12 cellular contexts compared by ENCODE assay signal in the genomic region with DNA sequence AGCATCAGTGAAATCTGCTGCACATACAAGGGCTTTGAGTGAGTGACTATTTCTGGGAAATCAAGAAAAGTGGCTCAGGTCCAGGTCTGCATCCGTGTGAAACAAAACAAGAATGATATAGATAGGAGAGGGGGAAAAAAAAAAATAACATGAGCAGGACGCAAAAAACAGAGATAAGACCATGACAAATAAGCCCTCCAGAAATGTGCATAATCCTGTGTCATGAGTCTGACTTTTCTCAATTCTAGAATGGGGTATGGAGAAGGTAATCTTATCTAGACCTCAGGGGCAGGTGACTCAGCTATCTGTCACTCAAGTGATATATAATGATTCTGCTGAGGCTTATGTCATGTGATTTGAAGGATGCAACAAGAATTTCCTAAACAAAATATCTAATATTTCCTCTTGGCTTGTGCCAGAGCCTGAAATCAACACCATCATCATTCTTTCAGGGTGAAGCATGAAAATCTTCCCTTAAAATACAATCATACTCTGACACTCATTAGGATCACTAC.
A peak's percentile ranks its signal among the peaks of the same experiment; 100 is the strongest.
DNase-seq lines count a peak whose midpoint lies in the region; ATAC-seq, FAIRE-seq and TF ChIP-seq lines count a peak whose summit lies in the region.
"Had no signal": no experiment of that assay in that cellular context is flagged by ENCODE, and none has a peak within 500 bp of the region (broad histone marks: within the 10 kb centered on the region; RNA-seq: fewer than 3 reads in every experiment).

No MANE protein-coding gene starts in this region.

- no peaks in the 10 kb centered on the region for H4K20me1 ChIP-seq in Karpas-422 (ENCODE audit: insufficient read depth, low read depth, low read length)
- no peaks in the 10 kb centered on the region for H4K20me1 ChIP-seq in K562 (replicated peaks; ENCODE audit: control insufficient read depth, insufficient read depth, low read length)

- H3K9me3 Mint-ChIP-seq in activated CD4-positive, alpha-beta memory T cell treated with anti-CD3 and anti-CD28 coated beads for 36 hours: no peaks in the 10 kb centered on the region
- H3K9me3 Mint-ChIP-seq: activated naive CD4-positive, alpha-beta T cell treated with anti-CD3 and anti-CD28 coated beads, Interleukin-2, amount 10 ng/mL, durations not matched to agents 7 days and 5 days; stimulated activated memory B cell treated with anti-CD40 and anti-IgM and Interleukin-4, amounts not matched to agents 10 μg/mL and 1 μg/mL and 100 μg/mL, for 72 hours had no signal

- peaks cover 9% of the 10 kb centered on the region for H3K27me3 Mint-ChIP-seq in activated CD4-positive, alpha-beta memory T cell treated with anti-CD3 and anti-CD28 coated beads for 36 hours

- H3K9ac ChIP-seq in Karpas-422 (ENCODE audit: low read length): no peak overlapping the region
- no peak overlapping the region for H3K9ac ChIP-seq in K562 (ENCODE audit: insufficient read depth in 1 of 2, low read depth in 2 of 2, low read length in 2 of 2)
- H3K9ac ChIP-seq in mesendoderm (ENCODE audit: low read length): no peak overlapping the region

- intact Hi-C loops in K562 (cut with micrococcal nuclease): loop anchor here (5.0 kb wide), 1 partner anchor 111 kb away; no protein-coding TSS in a partner anchor
- intact Hi-C loops in activated CD4-positive, alpha-beta memory T cell treated with anti-CD3 and anti-CD28 coated beads for 36 hours (cut with micrococcal nuclease): loop anchor here (10.0 kb wide), 1 partner anchor 47 kb away; no protein-coding TSS in a partner anchor

- no peaks in the 10 kb centered on the region for H3K36me3 ChIP-seq in Karpas-422 (ENCODE audit: insufficient read depth, low read length)
- no peaks in the 10 kb centered on the region for H3K36me3 ChIP-seq in K562 (ENCODE audit: control insufficient read depth, insufficient read depth, low read length)
- H3K36me3 ChIP-seq in mesendoderm (ENCODE audit: control insufficient read depth, insufficient read depth, low read length): no peaks in the 10 kb centered on the region

- H3K4ac ChIP-seq in mesendoderm (ENCODE audit: low read depth, low read length): no peak overlapping the region

- H3K4me1 ChIP-seq in Karpas-422 (ENCODE audit: low read length) (peaks cover 11% of the 10 kb centered on the region), K562 (replicated peaks in 1 of 2; ENCODE audit: control insufficient read depth in 2 of 2, insufficient read depth in 2 of 2, low read length in 2 of 2) (peaks cover 0 to 20% of the 10 kb centered on the region in 2 experiments; a peak in 3 of 5 replicates), mesendoderm (ENCODE audit: control insufficient read depth, low read depth, low read length) (peaks cover 6% of the 10 kb centered on the region)

- TF ChIP-seq CTCF in K562 (IDR thresholded peaks at IDR 0.05 in 2 of 3, conservative IDR thresholded peaks at IDR 0.05 in 1 of 3; ENCODE audit: insufficient read depth in 2 of 3, low read depth in 1 of 3, low read length in 3 of 3): no peak

- 0% methylated on average over 2 of the region's 2 CpGs for WGBS in K562 (ENCODE audit: insufficient coverage, low coverage, missing lambda C conversion rate)
- no CpG with 5 or more reads among the region's 2 CpGs for WGBS in mesendoderm (ENCODE audit: extremely low coverage, insufficient coverage, low lambda C conversion rate)

- H3K79me2 ChIP-seq in Karpas-422 (ENCODE audit: low read length) (no peaks in the 10 kb centered on the region), K562 (ENCODE audit: control insufficient read depth, insufficient read depth, low read length) (no peaks in the 10 kb centered on the region), mesendoderm (ENCODE audit: control insufficient read depth, insufficient read depth, low read length) (no peaks in the 10 kb centered on the region)

- H3K9me2 ChIP-seq in Karpas-422 (replicated peaks; ENCODE audit: insufficient read depth, low read length): no peaks in the 10 kb centered on the region

- no peak overlapping the region for H4K8ac ChIP-seq in mesendoderm (ENCODE audit: low read depth, low read length)

- no peak overlapping the region for H3K4me3 Mint-ChIP-seq in activated CD4-positive, alpha-beta memory T cell treated with anti-CD3 and anti-CD28 coated beads for 36 hours
- H3K4me3 Mint-ChIP-seq: activated naive CD4-positive, alpha-beta T cell treated with anti-CD3 and anti-CD28 coated beads, Interleukin-2, amount 10 ng/mL, durations not matched to agents 7 days and 5 days; stimulated activated memory B cell treated with anti-CD40 and anti-IgM and Interleukin-4, amounts not matched to agents 10 μg/mL and 1 μg/mL and 100 μg/mL, for 72 hours had no signal

- DNase-seq in EH (ENCODE audit: low read depth) (peak; percentile 76), Karpas-422 (no peak), K562 (ENCODE audit: extremely low read depth in 1 of 4, low spot score in 3 of 4) (peak; percentile 32 to 77 (median 52)), mesendoderm (no peak), epidermal melanocyte (ENCODE audit: insufficient read length, low spot score) (no peak), NCI-H2029 treated with DMSO at 0.1 percent for 48 hours (lab: John Stamatoyannopoulos, UW) (no peak)
- no peak for DNase-seq in activated CD4-positive, alpha-beta memory T cell treated with anti-CD3 and anti-CD28 coated beads for 36 hours
- DNase-seq: activated naive CD4-positive, alpha-beta T cell treated with anti-CD3 and anti-CD28 coated beads, Interleukin-2, amount 10 ng/mL, durations not matched to agents 7 days and 5 days; DMS 273 treated with DMSO at 0.1 percent for 48 hours had no signal

- no TSS peak for BruUV-seq in K562 (replicated peaks; lab: Mats Ljungman, UMichigan)

- H2BK120ac ChIP-seq in mesendoderm (ENCODE audit: low read depth, low read length): no peak overlapping the region

- H3K18ac ChIP-seq in mesendoderm (ENCODE audit: low read length): peak overlapping the region; percentile 6

- POLR2A ChIA-PET in K562 (lab: Yijun Ruan, JAX): interaction anchor here (0.6 kb wide), 1 partner anchor 130 kb away, joined by 3 read pairs; no protein-coding TSS in a partner anchor
- POLR2A ChIA-PET in activated CD4-positive, alpha-beta memory T cell treated with anti-CD3 and anti-CD28 coated beads for 36 hours (lab: Charles Lee): interaction anchor here (0.6 kb wide), 1 partner anchor 92 kb away, joined by 4 read pairs; no protein-coding TSS in a partner anchor

- no peak overlapping the region for H3K23ac ChIP-seq in mesendoderm (ENCODE audit: low read length)

- TF ChIP-seq RAD21 in K562 (CRISPR knock-in tag; conservative IDR thresholded peaks at IDR 0.05 in 1 of 2, IDR thresholded peaks at IDR 0.05 in 1 of 2): no peak; a peak in 2 of 4 replicates

- H3K56ac ChIP-seq in mesendoderm (ENCODE audit: low read length): no peak overlapping the region

- no peaks in the 10 kb centered on the region for H3K9me1 ChIP-seq in K562 (ENCODE audit: control insufficient read depth, insufficient read depth, low read length)

- in situ Hi-C loops in K562 (cut with MboI): no loop called here

- H3K27ac Mint-ChIP-seq in activated CD4-positive, alpha-beta memory T cell treated with anti-CD3 and anti-CD28 coated beads for 36 hours: no peak overlapping the region
- H3K27ac Mint-ChIP-seq: activated naive CD4-positive, alpha-beta T cell treated with anti-CD3 and anti-CD28 coated beads, Interleukin-2, amount 10 ng/mL, durations not matched to agents 7 days and 5 days; stimulated activated memory B cell treated with anti-CD40 and anti-IgM and Interleukin-4, amounts not matched to agents 10 μg/mL and 1 μg/mL and 100 μg/mL, for 72 hours had no signal

- ATAC-seq in K562 (peak; percentile 77), GM19455 (IDR thresholded peaks at IDR 0.05; ENCODE audit: unreplicated experiment) (no peak)
- ATAC-seq: stimulated activated memory B cell treated with anti-CD40 and anti-IgM and Interleukin-4, amounts not matched to agents 10 μg/mL and 1 μg/mL and 100 μg/mL, for 72 hours had no signal

- no peak overlapping the region for H2AK5ac ChIP-seq in mesendoderm (ENCODE audit: low read length)

- H3K27ac ChIP-seq in Karpas-422 (ENCODE audit: low read length): no peak overlapping the region
- H3K27ac ChIP-seq in K562 (ENCODE audit: extremely low read depth, low read depth, low read length): no peak overlapping the region; the same call in 2 of the 3 replicates
- no peak overlapping the region for H3K27ac ChIP-seq in mesendoderm (ENCODE audit: low read depth, low read length)
- H3K27ac ChIP-seq: skin epidermis had no signal

- no peaks in the 10 kb centered on the region for H3K9me3 ChIP-seq in Karpas-422 (ENCODE audit: low read length)
- no peaks in the 10 kb centered on the region for H3K9me3 ChIP-seq in K562 (replicated peaks; ENCODE audit: control insufficient read depth, insufficient read depth, low read depth, low read length)

- no peaks in the 10 kb centered on the region for H3K36me3 Mint-ChIP-seq in activated CD4-positive, alpha-beta memory T cell treated with anti-CD3 and anti-CD28 coated beads for 36 hours
- H3K36me3 Mint-ChIP-seq: activated naive CD4-positive, alpha-beta T cell treated with anti-CD3 and anti-CD28 coated beads, Interleukin-2, amount 10 ng/mL, durations not matched to agents 7 days and 5 days; stimulated activated memory B cell treated with anti-CD40 and anti-IgM and Interleukin-4, amounts not matched to agents 10 μg/mL and 1 μg/mL and 100 μg/mL, for 72 hours had no signal

- H3K4me3 ChIP-seq in Karpas-422 (ENCODE audit: low read length): no peak overlapping the region
- H3K4me3 ChIP-seq in K562: no peak overlapping the region
- no peak overlapping the region for H3K4me3 ChIP-seq in mesendoderm (ENCODE audit: low read length)
- H3K4me3 ChIP-seq: skin epidermis had no signal

- CTCF ChIA-PET in K562 (lab: Yijun Ruan, JAX; ENCODE audit: low intra/inter-chr PET ratio): no interaction called here
- CTCF ChIA-PET in activated CD4-positive, alpha-beta memory T cell treated with anti-CD3 and anti-CD28 coated beads for 36 hours (lab: Charles Lee): no interaction called here

- no peak for FAIRE-seq in K562 (lab: Jason Lieb, UNC)

- 0 out of 2 replicates have a peak, but pooled peaks cover 3% of the 10 kb centered on the region for H3K27me3 ChIP-seq in Karpas-422 (ENCODE audit: low read length)
- no peaks in the 10 kb centered on the region for H3K27me3 ChIP-seq in K562 (ENCODE audit: control insufficient read depth in 2 of 2, insufficient read depth in 2 of 2, low read length in 2 of 2)
- no peaks in the 10 kb centered on the region for H3K27me3 ChIP-seq in mesendoderm (ENCODE audit: insufficient read depth, low read length, poor library complexity)

- peak; percentile 89 for TF ChIP-seq EP300 in K562 (IDR thresholded peaks at IDR 0.05; ENCODE audit: low read length)

- H3K4me2 ChIP-seq in Karpas-422 (ENCODE audit: low read depth, low read length, poor library complexity, severe bottlenecking) (peak overlapping the region; percentile 5), K562 (ENCODE audit: insufficient read depth, low read length) (0 out of 2 replicates have a peak overlapping the region, but pooled peaks have one; percentile 22), mesendoderm (ENCODE audit: low read length) (no peak overlapping the region)

- H2BK15ac ChIP-seq in mesendoderm (replicated peaks; ENCODE audit: low read depth): no peak overlapping the region

- no peaks in the 10 kb centered on the region for H3K79me1 ChIP-seq in mesendoderm (ENCODE audit: low read length)

- H3K4me1 Mint-ChIP-seq in activated CD4-positive, alpha-beta memory T cell treated with anti-CD3 and anti-CD28 coated beads for 36 hours (ENCODE audit: low read depth): peaks cover 10% of the 10 kb centered on the region
- H3K4me1 Mint-ChIP-seq: activated naive CD4-positive, alpha-beta T cell treated with anti-CD3 and anti-CD28 coated beads, Interleukin-2, amount 10 ng/mL, durations not matched to agents 7 days and 5 days; stimulated activated memory B cell treated with anti-CD40 and anti-IgM and Interleukin-4, amounts not matched to agents 10 μg/mL and 1 μg/mL and 100 μg/mL, for 72 hours had no signal

- no peak overlapping the region for H4K5ac ChIP-seq in mesendoderm (ENCODE audit: low read length)

- no peak overlapping the region for H2BK5ac ChIP-seq in mesendoderm (ENCODE audit: low read length)

- no peak overlapping the region for H2AFZ ChIP-seq in Karpas-422 (ENCODE audit: low read length)
- no peak overlapping the region for H2AFZ ChIP-seq in K562 (ENCODE audit: low read depth, low read length)

- TF ChIP-seq POLR2A in K562 (conservative IDR thresholded peaks at IDR 0.05): no peak

Comparison
In these comparisons a context has a peak if more than half of its experiments do, and no peak if none do; other contexts are left out.
1. DNase-seq: peak in EH (single experiment) and K562 (4 of 4); none in Karpas-422 (single experiment), mesendoderm (single experiment), activated CD4-positive, alpha-beta memory T cell treated with anti-CD3 and anti-CD28 coated beads for 36 hours (single experiment), epidermal melanocyte (single experiment) and NCI-H2029 treated with DMSO at 0.1 percent for 48 hours (single experiment).